In genomic region chr7:84337386-84337785, GRCh38 we compare ENCODE assay signal across 17 cellular contexts.
A peak's percentile ranks its signal among the peaks of the same experiment; 100 is the strongest.
DNase-seq lines count a peak whose midpoint lies in the region; ATAC-seq lines count a peak whose summit lies in the region.
"Had no signal": no experiment of that assay in that cellular context is flagged by ENCODE, and none has a peak within 500 bp of the region (broad histone marks: within the 10 kb centered on the region; RNA-seq: fewer than 3 reads in every experiment).

No MANE protein-coding gene starts in this region.

- H3K27ac ChIP-seq in BLaER1, result no peak overlapping the region

- H3K4me1 ChIP-seq in BLaER1, result peaks cover 24% of the 10 kb centered on the region

- no peak overlapping the region for H3K4me3 ChIP-seq in BLaER1

- H3K4me2 ChIP-seq in BLaER1, result peak overlapping the region; percentile 70

- no peaks in the 10 kb centered on the region for H4K20me1 ChIP-seq in BLaER1

- no peaks in the 10 kb centered on the region for H3K36me3 ChIP-seq in BLaER1

- DNase-seq in NCI-H226 (peak; percentile 78), astrocyte of the hippocampus (ENCODE audit: low read depth, low spot score) (peak; percentile 56), glomerular visceral epithelial cell (ENCODE audit: extremely low spot score) (peak; percentile 47), globus pallidus (ENCODE audit: low spot score) (no peak)
- DNase-seq: activated CD4-positive, alpha-beta T cell treated with anti-CD3 and anti-CD28 coated beads for 48 hours; activated T-cell treated with anti-CD3 and anti-CD28 coated beads, Interleukin-2, amount 50 U/mL, for 24 hours; effector memory CD8-positive, alpha-beta T cell; hippocampal formation; KG1; NCI-H1930; NCI-H82; posterior cingulate gyrus; Right ventricle myocardium superior had no signal

- ATAC-seq in GM21360 (IDR thresholded peaks at IDR 0.05; ENCODE audit: unreplicated experiment), result no peak
- ATAC-seq in GM18873 (IDR thresholded peaks at IDR 0.05; ENCODE audit: low FRiP score, unreplicated experiment), result no peak
- ATAC-seq in HG02759 (IDR thresholded peaks at IDR 0.05; ENCODE audit: unreplicated experiment), result no peak
- ATAC-seq: effector memory CD8-positive, alpha-beta T cell had no signal

- H3K27me3 ChIP-seq in BLaER1, result no peaks in the 10 kb centered on the region

- no peak overlapping the region for H3K9ac ChIP-seq in BLaER1

- no peaks in the 10 kb centered on the region for H3K9me3 ChIP-seq in BLaER1
